12 cellular contexts compared by ENCODE assay signal in genomic region chr1:156120318-156120717, GRCh38. TPM values are rescaled to one million over a fixed set of nuclear protein-coding genes. Genes with fewer than 3 reads are reported as not detected.
A peak's percentile ranks its signal among the peaks of the same experiment; 100 is the strongest.
DNase-seq lines count a peak whose midpoint lies in the region; ATAC-seq and TF ChIP-seq lines count a peak whose summit lies in the region.
"Had no signal": no experiment of that assay in that cellular context is flagged by ENCODE, and none has a peak within 500 bp of the region (broad histone marks: within the 10 kb centered on the region; RNA-seq: fewer than 3 reads in every experiment).

No MANE protein-coding gene starts in this region.

- ATAC-seq in GM18861 (IDR thresholded peaks at IDR 0.05; ENCODE audit: unreplicated experiment) (no peak), HG02981 (IDR thresholded peaks at IDR 0.05; ENCODE audit: unreplicated experiment) (no peak)

- 82 to 88% methylated on average over 3 of the region's 3 CpGs for WGBS in sigmoid colon, 2 donors

- TF ChIP-seq EP300 in sigmoid colon (IDR thresholded peaks at IDR 0.05): no peak

- peaks cover 0 to 39% (median 7%) of the 10 kb centered on the region in 11 experiments; a peak in 13 of 22 replicates for H4K20me1 ChIP-seq in BLaER1 treated with 17β-estradiol and CSF1 and Interleukin-3, amounts not matched to agents 10 nM and 100 nM

- no peaks in the 10 kb centered on the region for H3K36me3 ChIP-seq in BLaER1 treated with 17β-estradiol and CSF1 and Interleukin-3, amounts not matched to agents 10 nM and 100 nM
- H3K36me3 ChIP-seq in Peyer's patch (no peaks in the 10 kb centered on the region), sigmoid colon (no peaks in the 10 kb centered on the region)

- in situ Hi-C loops in KBM-7 (cut with MboI; ENCODE audit: low pct_unique_long_range_greater_than_20kb, low sequenced_read_pairs): no loop called here

- TF ChIP-seq POLR2A in Peyer's patch (IDR thresholded peaks at IDR 0.05): no peak
- TF ChIP-seq POLR2A in erythroblast (IDR thresholded peaks at IDR 0.05; ENCODE audit: low read length): peak; percentile 21
- TF ChIP-seq POLR2A in sigmoid colon (IDR thresholded peaks at IDR 0.05): no peak

- peak overlapping the region in 4 of 11 experiments; percentile 1 to 51 (median 38); a peak in 5 of 22 replicates for H3K9ac ChIP-seq in BLaER1 treated with 17β-estradiol and CSF1 and Interleukin-3, amounts not matched to agents 10 nM and 100 nM

- no peak overlapping the region; a peak in 1 of 20 replicates for H3K4me3 ChIP-seq in BLaER1 treated with 17β-estradiol and CSF1 and Interleukin-3, amounts not matched to agents 10 nM and 100 nM
- H3K4me3 ChIP-seq in Peyer's patch (peak overlapping the region in 1 of 4 donors; percentile 74), sigmoid colon (peak overlapping the region in 2 of 4 donors; percentile 81 to 95)

- TF ChIP-seq CTCF in Peyer's patch (IDR thresholded peaks at IDR 0.05): no peak
- no peak for TF ChIP-seq CTCF in sigmoid colon (IDR thresholded peaks at IDR 0.05)

- H3K9me3 ChIP-seq in BLaER1 treated with 17β-estradiol and CSF1 and Interleukin-3, amounts not matched to agents 10 nM and 100 nM (replicated peaks in 1 of 11): no peaks in the 10 kb centered on the region
- H3K9me3 ChIP-seq in Peyer's patch (no peaks in the 10 kb centered on the region), sigmoid colon (no peaks in the 10 kb centered on the region)

- DNase-seq in Peyer's patch (no peak), erythroblast (lab: John Stamatoyannopoulos, UW) (no peak), sigmoid colon (no peak), HT-29 (ENCODE audit: low spot score) (no peak), KBM-7 (no peak)
- DNase-seq: DND-41, natural killer cell, NCI-H1105, RPMI8226 had no signal

- H3K4me1 ChIP-seq in BLaER1 treated with 17β-estradiol and CSF1 and Interleukin-3, amounts not matched to agents 10 nM and 100 nM: peaks cover 49 to 98% (median 73%) of the 10 kb centered on the region in 10 experiments
- peaks cover 6 to 79% (median 25%) of the 10 kb centered on the region in 4 donors for H3K4me1 ChIP-seq in Peyer's patch
- H3K4me1 ChIP-seq in sigmoid colon: peaks cover 0 to 92% (median 92%) of the 10 kb centered on the region in 4 donors

- intact Hi-C loops in sigmoid colon (cut with DNase I): loop anchor here (5.0 kb wide), 1 partner anchor 337 kb away; no protein-coding TSS in a partner anchor

- H3K4me2 ChIP-seq in BLaER1 treated with 17β-estradiol and CSF1 and Interleukin-3, amounts not matched to agents 10 nM and 100 nM: peak overlapping the region; percentile 36 to 99 (median 81)

- H3K27me3 ChIP-seq in BLaER1 treated with 17β-estradiol and CSF1 and Interleukin-3, amounts not matched to agents 10 nM and 100 nM: peaks cover 7 to 41% (median 32%) of the 10 kb centered on the region in 11 experiments
- no peaks in the 10 kb centered on the region for H3K27me3 ChIP-seq in Peyer's patch
- no peaks in the 10 kb centered on the region for H3K27me3 ChIP-seq in sigmoid colon

- peak overlapping the region in 6 of 11 experiments; percentile 33 to 59 (median 47); a peak in 9 of 22 replicates for H3K27ac ChIP-seq in BLaER1 treated with 17β-estradiol and CSF1 and Interleukin-3, amounts not matched to agents 10 nM and 100 nM
- H3K27ac ChIP-seq in Peyer's patch: peak overlapping the region; percentile 16 to 97 (median 51)
- H3K27ac ChIP-seq in sigmoid colon: peak overlapping the region; percentile 95 to 100 (median 98)

RNA-seq across cellular contexts. Expression of gene LMNA, which starts 5.8 kb away (rescaled TPM):
- total RNA-seq in Peyer's patch (100 to 1,000 TPM; 201 to 295 (median 211) TPM), sigmoid colon (100 to 1,000 TPM; 129 to 241 (median 196) TPM)
- polyA plus RNA-seq in sigmoid colon: 100 to 1,000 TPM; 108 to 229 (median 142) TPM
- total RNA-seq in HT-29 (2014; rRNA removed; shearing (Covaris generic)): 1,664 and 1,875 TPM in 2 replicates

RNA-seq across cellular contexts. Expression of gene SEMA4A, which starts 33.1 kb away (rescaled TPM):
- 10 to 100 TPM in 1 of 4 donors, 1 to 10 TPM in 3; 1.5 to 19.0 (median 3.2) TPM for total RNA-seq in Peyer's patch
- 1 to 10 TPM; 1.6 to 2.9 (median 1.8) TPM for total RNA-seq in sigmoid colon
- polyA plus RNA-seq in sigmoid colon: 1 to 10 TPM; 1.4 to 6.3 (median 1.8) TPM
- 5.1 and 11.6 TPM in 2 replicates for total RNA-seq in HT-29 (2014; rRNA removed; shearing (Covaris generic))

RNA-seq across cellular contexts. Expression of gene MEX3A, which starts 38.1 kb away (rescaled TPM):
- total RNA-seq in Peyer's patch (1 to 10 TPM in 1 of 4 donors, under 1 TPM in 1, not detected in 2; 0.80 to 2.1 TPM), sigmoid colon (under 1 TPM; 0.27 to 0.36 (median 0.30) TPM)
- 1 to 10 TPM in 1 of 3 donors, under 1 TPM in 2; 0.23 to 1.5 (median 0.60) TPM for polyA plus RNA-seq in sigmoid colon
- total RNA-seq in HT-29 (2014; rRNA removed; shearing (Covaris generic)): 9.3 and 13.3 TPM in 2 replicates

RNA-seq across cellular contexts. Expression of gene RAB25, which starts 59.4 kb away (rescaled TPM):
- 100 to 1,000 TPM in 3 of 4 donors, 10 to 100 TPM in 1; 96.6 to 188 (median 146) TPM for total RNA-seq in Peyer's patch
- not detected for total RNA-seq in sigmoid colon
- polyA plus RNA-seq in sigmoid colon: 100 to 1,000 TPM; 187 to 237 (median 201) TPM
- total RNA-seq in HT-29 (2014; rRNA removed; shearing (Covaris generic)): 163 and 185 TPM in 2 replicates

Comparison
In these comparisons a context has a peak if more than half of its experiments do, and no peak if none do; other contexts are left out.
1. H3K27ac ChIP-seq: peak in every context shown above with its lines; median percentile 98 in sigmoid colon; 51 in Peyer's patch; 47 in BLaER1 treated with 17β-estradiol and CSF1 and Interleukin-3, amounts not matched to agents 10 nM and 100 nM.